In genomic region chr11:125902927-125903752, GRCh38 we compare ENCODE assay signal across 1 cellular context.
TF ChIP-seq lines count a peak whose summit lies in the region.

TSS of gene PUS3 (minus strand) at chr11:125903206. CDS start at chr11:125896284, 6,922 bp downstream.

TF ChIP-seq in K562, 482 proteins besides CTCF, POLR2A, EP300 and RAD21 (continued from another document and continues in another):
- TF ChIP-seq ZBTB11 (CRISPR knock-in tag; IDR thresholded peaks at IDR 0.05) = peak in 1 of 3 experiments; percentile 73; a peak in 2 of 6 replicates
- peak; percentile 86 for TF ChIP-seq TAF1 (IDR thresholded peaks at IDR 0.05; ENCODE audit: control insufficient read depth, extremely low read depth, insufficient read depth, low read length, severe bottlenecking)
- no peak for TF ChIP-seq CBX5 (IDR thresholded peaks at IDR 0.05; ENCODE audit: borderline replicate concordance, low read depth)
- no peak for TF ChIP-seq ZNF280B (CRISPR knock-in tag; IDR thresholded peaks at IDR 0.05)
- TF ChIP-seq HNRNPH1 (optimal IDR thresholded peaks at IDR 0.05; ENCODE audit: low read depth, low read length) = no peak
- TF ChIP-seq CXXC5 (CRISPR knock-in tag; IDR thresholded peaks at IDR 0.05) = peak; percentile 92
- TF ChIP-seq SMAD4 (CRISPR knock-in tag; conservative IDR thresholded peaks at IDR 0.05) = no peak
- no peak for TF ChIP-seq AFF4 (CRISPR knock-in tag; IDR thresholded peaks at IDR 0.05)
- no peak for TF ChIP-seq ZC3H4 (CRISPR knock-in tag; IDR thresholded peaks at IDR 0.05; ENCODE audit: borderline replicate concordance)
- TF ChIP-seq JUN (IDR thresholded peaks at IDR 0.05; ENCODE audit: borderline replicate concordance, low read depth, low read length) = 0 out of 2 replicates have a peak, but pooled peaks have one; percentile 22
- no peak for TF ChIP-seq JUN (CRISPR knock-in tag; IDR thresholded peaks at IDR 0.05; ENCODE audit: borderline replicate concordance)
- TF ChIP-seq CHAMP1 (IDR thresholded peaks at IDR 0.05) = no peak
- TF ChIP-seq RBFOX2 (IDR thresholded peaks at IDR 0.05; ENCODE audit: low read depth, low read length) = peak; percentile 71
- TF ChIP-seq MIER1 (IDR thresholded peaks at IDR 0.05; ENCODE audit: low read depth) = peak; percentile 91
- peak; percentile 82; the same call in 1 of the 2 replicates for TF ChIP-seq PHF8 (IDR thresholded peaks at IDR 0.05; ENCODE audit: borderline replicate concordance, low read length)
- TF ChIP-seq FOXJ3 (CRISPR knock-in tag; IDR thresholded peaks at IDR 0.05) = no peak
- no peak for TF ChIP-seq FOXA1 (IDR thresholded peaks at IDR 0.05; ENCODE audit: borderline replicate concordance)
- TF ChIP-seq EHMT2 (IDR thresholded peaks at IDR 0.05) = peak; percentile 90
- TF ChIP-seq PTTG1 (tag; IDR thresholded peaks at IDR 0.05; ENCODE audit: low read depth) = 0 out of 2 replicates have a peak, but pooled peaks have one; percentile 25
- TF ChIP-seq SIX5 (IDR thresholded peaks at IDR 0.05; ENCODE audit: borderline replicate concordance in 1 of 2, insufficient read depth in 1 of 2, low read depth in 1 of 2, low read length in 2 of 2) = peak; percentile 80 to 84
- TF ChIP-seq SMAD1 (IDR thresholded peaks at IDR 0.05; ENCODE audit: low read depth, low read length, partially characterized antibody) = no peak
- no peak for TF ChIP-seq ESRRA (IDR thresholded peaks at IDR 0.05; ENCODE audit: borderline replicate concordance, low read depth)
- peak; percentile 35; the same call in 1 of the 2 replicates for TF ChIP-seq PKNOX1 (IDR thresholded peaks at IDR 0.05)
- no peak for TF ChIP-seq SRSF9 (IDR thresholded peaks at IDR 0.05; ENCODE audit: borderline replicate concordance, low read depth, low read length)
- TF ChIP-seq POLR2AphosphoS5 (IDR thresholded peaks at IDR 0.05; ENCODE audit: control insufficient read depth, insufficient read depth, low read depth, low read length) = peak; percentile 89
- no peak for TF ChIP-seq CBX2 (IDR thresholded peaks at IDR 0.05; ENCODE audit: insufficient read depth, low read length, poor library complexity, severe bottlenecking)
- TF ChIP-seq THRA (IDR thresholded peaks at IDR 0.05) = no peak
- no peak for TF ChIP-seq KLF16 (IDR thresholded peaks at IDR 0.05)
- TF ChIP-seq ZBTB17 (CRISPR knock-in tag; IDR thresholded peaks at IDR 0.05) = no peak
- TF ChIP-seq ZNF707 (CRISPR knock-in tag; conservative IDR thresholded peaks at IDR 0.05) = no peak
- peak; percentile 84 for TF ChIP-seq ZBTB40 (IDR thresholded peaks at IDR 0.05)
- no peak for TF ChIP-seq ZBTB40 (CRISPR knock-in tag; IDR thresholded peaks at IDR 0.05)
- peak; percentile 55 for TF ChIP-seq RBBP5 (IDR thresholded peaks at IDR 0.05; ENCODE audit: borderline replicate concordance, insufficient read depth, low read length, poor library complexity, severe bottlenecking)
- TF ChIP-seq MEIS2 (IDR thresholded peaks at IDR 0.05; ENCODE audit: partially characterized antibody) = peak; percentile 65
- TF ChIP-seq KDM5B (IDR thresholded peaks at IDR 0.05; ENCODE audit: insufficient replicate concordance, low read depth, low read length) = peak; percentile 76
